ENCODE assay signal across 13 cellular contexts in the genomic region with DNA sequence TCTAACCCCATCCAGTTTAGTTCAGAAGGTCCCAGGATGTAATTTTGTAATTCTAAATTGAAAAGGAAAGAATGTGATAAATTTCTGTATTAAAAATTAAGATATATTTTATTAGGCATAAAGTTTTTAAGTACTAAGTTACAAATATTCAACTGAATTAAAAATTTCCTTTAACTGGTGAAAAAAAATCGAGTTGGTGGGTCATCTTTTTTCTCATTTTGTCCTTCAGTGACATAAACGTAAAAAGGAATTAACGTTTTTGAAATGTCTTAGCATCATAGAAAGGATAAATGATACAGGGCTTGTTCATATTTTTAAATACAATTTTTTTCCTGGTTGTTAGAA.
"Had no signal": no experiment of that assay in that cellular context is flagged by ENCODE, and none has a peak within 500 bp of the region (broad histone marks: within the 10 kb centered on the region; RNA-seq: fewer than 3 reads in every experiment).

No MANE protein-coding gene starts in this region.

- H3K36me3 Mint-ChIP-seq: activated naive CD4-positive, alpha-beta T cell treated with anti-CD3 and anti-CD28 coated beads, Interleukin-2, amount 50 U/mL, for 24 hours; naive thymus-derived CD4-positive, alpha-beta T cell had no signal

- H3K27me3 ChIP-seq: body of pancreas, left lung, upper lobe of right lung had no signal

- H3K9me3 ChIP-seq: body of pancreas, left lung, prostate gland, upper lobe of right lung had no signal

- H3K9me3 Mint-ChIP-seq: activated B cell treated with CpG ODN at 0.5 μM for 24 hours; activated naive CD4-positive, alpha-beta T cell treated with anti-CD3 and anti-CD28 coated beads, Interleukin-2, amount 50 U/mL, for 24 hours; naive thymus-derived CD4-positive, alpha-beta T cell had no signal

- DNase-seq: activated B cell treated with CpG ODN at 0.5 μM for 24 hours; activated gamma-delta T cell treated with Interleukin-2 at 50 U/mL for 16 hours; effector CD8-positive, alpha-beta T cell; left lung; stimulated activated naive CD8-positive, alpha-beta T cell treated with anti-CD3 and anti-CD28 coated beads, Interleukin-15, Interleukin-2, amounts not matched to agents 100 U/mL and 50 U/mL, for 24 hours; T-helper 9 cell; upper lobe of right lung had no signal

- H3K27ac ChIP-seq: body of pancreas, left lung, prostate gland, upper lobe of right lung had no signal

- H3K27ac Mint-ChIP-seq: activated B cell treated with CpG ODN at 0.5 μM for 24 hours; activated CD4-positive, alpha-beta T cell treated with anti-CD3 and anti-CD28 coated beads for 36 hours; activated naive CD4-positive, alpha-beta T cell treated with anti-CD3 and anti-CD28 coated beads, Interleukin-2, amount 50 U/mL, for 24 hours had no signal

- H3K4me3 ChIP-seq: body of pancreas, left lung, lung, prostate gland, upper lobe of right lung had no signal

- H3K4me1 ChIP-seq: body of pancreas, left lung, upper lobe of right lung had no signal

- H3K27me3 Mint-ChIP-seq: activated B cell treated with CpG ODN at 0.5 μM for 24 hours; activated CD4-positive, alpha-beta T cell treated with anti-CD3 and anti-CD28 coated beads for 36 hours; activated naive CD4-positive, alpha-beta T cell treated with anti-CD3 and anti-CD28 coated beads, Interleukin-2, amount 50 U/mL, for 24 hours had no signal

- H3K4me3 Mint-ChIP-seq: activated B cell treated with CpG ODN at 0.5 μM for 24 hours; activated CD4-positive, alpha-beta T cell treated with anti-CD3 and anti-CD28 coated beads for 36 hours; activated naive CD4-positive, alpha-beta T cell treated with anti-CD3 and anti-CD28 coated beads, Interleukin-2, amount 50 U/mL, for 24 hours; naive thymus-derived CD4-positive, alpha-beta T cell had no signal

- H3K36me3 ChIP-seq: left lung, prostate gland, upper lobe of right lung had no signal
